9 cellular contexts compared by ENCODE assay signal in the genomic region with DNA sequence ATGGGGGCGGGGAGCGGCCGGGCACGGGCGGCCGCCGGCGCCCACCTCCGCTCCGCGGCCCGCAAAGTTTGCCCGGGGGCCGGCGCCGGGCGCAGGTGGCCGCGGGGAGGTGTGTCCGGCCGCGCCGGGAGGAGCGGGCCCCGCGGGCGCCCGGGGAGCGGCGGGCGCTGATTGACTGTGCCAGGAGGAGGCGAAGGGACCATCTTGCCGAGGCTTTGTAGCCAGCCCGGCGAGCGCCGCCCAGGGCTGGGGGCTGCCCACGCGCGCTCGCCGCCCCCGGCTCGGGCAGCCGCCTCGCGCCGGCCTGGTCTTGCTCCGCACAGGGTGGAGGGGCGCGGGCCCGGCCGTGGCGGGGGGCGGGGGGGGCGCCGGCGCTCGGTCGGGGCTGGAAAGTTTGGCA. TPM values are rescaled to one million over a fixed set of nuclear protein-coding genes. Genes with fewer than 3 reads are reported as not detected.
DNase-seq lines count a peak whose midpoint lies in the region; ATAC-seq and TF ChIP-seq lines count a peak whose summit lies in the region.
"Had no signal": no experiment of that assay in that cellular context is flagged by ENCODE, and none has a peak within 500 bp of the region (broad histone marks: within the 10 kb centered on the region; RNA-seq: fewer than 3 reads in every experiment).

No MANE protein-coding gene starts in this region.

- CTCF ChIA-PET in SK-N-SH (lab: Yijun Ruan, JAX), result interaction anchor here (0.9 to 2.3 kb wide), 3 partner anchors 107 to 253 kb away, joined by 3 to 20 read pairs (median 3); no protein-coding TSS in a partner anchor
- CTCF ChIA-PET in CD4-positive, alpha-beta T cell (lab: Charles Lee), result no interaction called here

- no peaks in the 10 kb centered on the region for H3F3A ChIP-seq in SK-N-SH (replicated peaks; ENCODE audit: insufficient read depth)

- no peak overlapping the region for H3K27ac Mint-ChIP-seq in CD4-positive, alpha-beta T cell
- no peak overlapping the region for H3K27ac Mint-ChIP-seq in activated T-helper 17 cell treated with anti-CD3 and anti-CD28 coated beads, Interleukin-2, amount 50 U/mL, for 72 hours
- H3K27ac Mint-ChIP-seq in chondrocyte (ENCODE audit: unreplicated experiment), result no peak overlapping the region
- H3K27ac Mint-ChIP-seq: activated naive CD4-positive, alpha-beta T cell treated with anti-CD3 and anti-CD28 coated beads, Interleukin-2, amount 10 ng/mL, durations not matched to agents 7 days and 5 days had no signal

- DNase-seq in SK-N-SH (peak; percentile 78), SJSA1 (ENCODE audit: low read depth in 1 of 2, low spot score in 2 of 2) (no peak), testis (no peak), chondrocyte (ENCODE audit: low spot score) (no peak)
- DNase-seq in CD4-positive, alpha-beta T cell, result no peak

- H3K27me3 Mint-ChIP-seq in CD4-positive, alpha-beta T cell, result peaks cover 79% of the 10 kb centered on the region
- H3K27me3 Mint-ChIP-seq in activated T-helper 17 cell treated with anti-CD3 and anti-CD28 coated beads, Interleukin-2, amount 50 U/mL, for 72 hours, result peaks cover 54% of the 10 kb centered on the region
- no peaks in the 10 kb centered on the region for H3K27me3 Mint-ChIP-seq in chondrocyte (ENCODE audit: low read depth)

- no peaks in the 10 kb centered on the region for H3K36me3 Mint-ChIP-seq in CD4-positive, alpha-beta T cell (ENCODE audit: low read depth)
- H3K36me3 Mint-ChIP-seq in activated T-helper 17 cell treated with anti-CD3 and anti-CD28 coated beads, Interleukin-2, amount 50 U/mL, for 72 hours (ENCODE audit: low read depth), result no peaks in the 10 kb centered on the region
- H3K36me3 Mint-ChIP-seq in chondrocyte (ENCODE audit: low read depth), result peaks cover 3% of the 10 kb centered on the region
- H3K36me3 Mint-ChIP-seq: activated naive CD4-positive, alpha-beta T cell treated with anti-CD3 and anti-CD28 coated beads, Interleukin-2, amount 10 ng/mL, durations not matched to agents 7 days and 5 days had no signal

- no peak for TF ChIP-seq RAD21 in SK-N-SH (IDR thresholded peaks at IDR 0.05; ENCODE audit: low read length)

- peaks cover 0 to 30% of the 10 kb centered on the region in 2 experiments; a peak in 1 of 4 replicates for H3K4me1 ChIP-seq in SK-N-SH (ENCODE audit: control insufficient read depth in 1 of 2, insufficient read depth in 2 of 2, low read depth in 1 of 2, low read length in 1 of 2)
- H3K4me1 ChIP-seq in SJSA1 (replicated peaks), result peaks cover 9% of the 10 kb centered on the region
- peaks cover 7% of the 10 kb centered on the region for H3K4me1 ChIP-seq in testis

- H3K79me2 ChIP-seq in SK-N-SH (ENCODE audit: insufficient read depth), result peaks cover 47% of the 10 kb centered on the region

- H3K9me2 ChIP-seq in SK-N-SH, result no peaks in the 10 kb centered on the region

- TF ChIP-seq CTCF in SK-N-SH (IDR thresholded peaks at IDR 0.05), result no peak
- no peak for TF ChIP-seq CTCF in testis (IDR thresholded peaks at IDR 0.05)
- TF ChIP-seq CTCF in CD4-positive, alpha-beta T cell (IDR thresholded peaks at IDR 0.05), result no peak
- TF ChIP-seq CTCF in chondrocyte (IDR thresholded peaks at IDR 0.05), result no peak

- H3K27me3 ChIP-seq in SK-N-SH (ENCODE audit: insufficient read depth), result no peaks in the 10 kb centered on the region
- peaks cover 20% of the 10 kb centered on the region for H3K27me3 ChIP-seq in SJSA1 (replicated peaks)
- no peaks in the 10 kb centered on the region for H3K27me3 ChIP-seq in testis
- H3K27me3 ChIP-seq in CD4-positive, alpha-beta T cell (ENCODE audit: control insufficient read depth, insufficient read depth, low read length), result peaks cover 55% of the 10 kb centered on the region

- H3K4me3 Mint-ChIP-seq in CD4-positive, alpha-beta T cell, result no peak overlapping the region
- H3K4me3 Mint-ChIP-seq in activated T-helper 17 cell treated with anti-CD3 and anti-CD28 coated beads, Interleukin-2, amount 50 U/mL, for 72 hours, result no peak overlapping the region
- no peak overlapping the region for H3K4me3 Mint-ChIP-seq in chondrocyte (ENCODE audit: unreplicated experiment)
- H3K4me3 Mint-ChIP-seq: activated naive CD4-positive, alpha-beta T cell treated with anti-CD3 and anti-CD28 coated beads, Interleukin-2, amount 10 ng/mL, durations not matched to agents 7 days and 5 days had no signal

- peak overlapping the region; percentile 69 to 73 for H3K4me3 ChIP-seq in SK-N-SH (ENCODE audit: low read depth in 2 of 2, low read length in 1 of 2)
- peak overlapping the region; percentile 38 for H3K4me3 ChIP-seq in SJSA1
- H3K4me3 ChIP-seq in iPS-18c (ENCODE audit: insufficient read depth, low read depth, low read length), result peak overlapping the region; percentile 49; the same call in 1 of the 2 replicates
- H3K4me3 ChIP-seq in testis, result peak overlapping the region; percentile 47 to 49

- H3K4me1 Mint-ChIP-seq in CD4-positive, alpha-beta T cell (ENCODE audit: low read depth), result no peaks in the 10 kb centered on the region
- peaks cover 6% of the 10 kb centered on the region for H3K4me1 Mint-ChIP-seq in activated T-helper 17 cell treated with anti-CD3 and anti-CD28 coated beads, Interleukin-2, amount 50 U/mL, for 72 hours
- H3K4me1 Mint-ChIP-seq in chondrocyte (ENCODE audit: low read depth), result peaks cover 31% of the 10 kb centered on the region

- POLR2A ChIA-PET in SK-N-SH (lab: Yijun Ruan, JAX), result no interaction called here
- POLR2A ChIA-PET in CD4-positive, alpha-beta T cell (lab: Charles Lee), result no interaction called here

- peak overlapping the region in 1 of 2 experiments; percentile 91; a peak in 2 of 4 replicates for H3K27ac ChIP-seq in SK-N-SH (ENCODE audit: low read depth in 2 of 2, low read length in 1 of 2)
- no peak overlapping the region for H3K27ac ChIP-seq in SJSA1
- H3K27ac ChIP-seq in testis, result no peak overlapping the region
- no peak overlapping the region for H3K27ac ChIP-seq in CD4-positive, alpha-beta T cell (ENCODE audit: low read depth, low read length)

- H3K9ac ChIP-seq in SK-N-SH, result peak overlapping the region; percentile 67; the same call in 1 of the 2 replicates

- TF ChIP-seq EP300 in SK-N-SH (IDR thresholded peaks at IDR 0.05; ENCODE audit: borderline replicate concordance in 1 of 2, low read depth in 1 of 2, low read length in 1 of 2), result no peak

- peaks cover 40% of the 10 kb centered on the region for H4K20me1 ChIP-seq in SK-N-SH (ENCODE audit: insufficient read depth)

- intact Hi-C loops in testis (cut with DNase I; ENCODE audit: low total_unique reads), result no loop called here
- intact Hi-C loops in CD4-positive, alpha-beta T cell (cut with DNase I, micrococcal nuclease), result no loop called here

- WGBS in SK-N-SH (ENCODE audit: low lambda C conversion rate), result no CpG with 5 or more reads among the region's 60 CpGs
- 1% methylated on average over 16 of the region's 60 CpGs; no CpG with 5 or more reads in 1 of the 2 donors for WGBS in testis, 2 donors

- H3K9me3 Mint-ChIP-seq in CD4-positive, alpha-beta T cell, result no peaks in the 10 kb centered on the region
- H3K9me3 Mint-ChIP-seq in activated T-helper 17 cell treated with anti-CD3 and anti-CD28 coated beads, Interleukin-2, amount 50 U/mL, for 72 hours, result no peaks in the 10 kb centered on the region
- no peaks in the 10 kb centered on the region for H3K9me3 Mint-ChIP-seq in chondrocyte (ENCODE audit: low read depth)
- H3K9me3 Mint-ChIP-seq: activated naive CD4-positive, alpha-beta T cell treated with anti-CD3 and anti-CD28 coated beads, Interleukin-2, amount 10 ng/mL, durations not matched to agents 7 days and 5 days had no signal

- peak overlapping the region; percentile 89; the same call in 1 of the 2 replicates for H3K4me2 ChIP-seq in SK-N-SH

- H3K36me3 ChIP-seq in SK-N-SH (replicated peaks in 1 of 2; ENCODE audit: control insufficient read depth in 1 of 2, insufficient read depth in 2 of 2, low read length in 1 of 2) (no peaks in the 10 kb centered on the region), SJSA1 (no peaks in the 10 kb centered on the region), testis (ENCODE audit: low read depth, missing control alignments) (no peaks in the 10 kb centered on the region)

- TF ChIP-seq POLR2A in testis (IDR thresholded peaks at IDR 0.05), result no peak

- no peak overlapping the region for H2AFZ ChIP-seq in SK-N-SH (ENCODE audit: low read depth)

- ATAC-seq in SK-N-SH treated with all-trans-retinoic acid at 6 μM for 48 hours, result no peak; the same call in 2 of the 3 replicates
- no peak for ATAC-seq in CD4-positive, alpha-beta T cell (ENCODE audit: poor library complexity)
- no peak for ATAC-seq in activated T-helper 17 cell treated with anti-CD3 and anti-CD28 coated beads, Interleukin-2, amount 50 U/mL, for 72 hours (replicated peaks)

- H3K9me3 ChIP-seq in SK-N-SH (no peaks in the 10 kb centered on the region), SJSA1 (replicated peaks) (no peaks in the 10 kb centered on the region), iPS-18c (ENCODE audit: control insufficient read depth, insufficient read depth, low read length) (no peaks in the 10 kb centered on the region), testis (no peaks in the 10 kb centered on the region)
- no peaks in the 10 kb centered on the region for H3K9me3 ChIP-seq in CD4-positive, alpha-beta T cell (ENCODE audit: control insufficient read depth, low read length)

TF ChIP-seq in SK-N-SH, 30 proteins besides CTCF, POLR2A, EP300 and RAD21 (continues in another document):
- TF ChIP-seq FOSL2 (IDR thresholded peaks at IDR 0.05; ENCODE audit: borderline replicate concordance, low read depth) (no peak), MXI1 (IDR thresholded peaks at IDR 0.05; ENCODE audit: low read depth, low read length) (no peak)

TF ChIP-seq in SK-N-SH treated with all-trans-retinoic acid at 6 μM for 48 hours, 23 proteins besides CTCF, POLR2A, EP300 and RAD21 (continues in another document):
- TF ChIP-seq ZNF8 (CRISPR knock-in tag; IDR thresholded peaks at IDR 0.05) (no peak), ZFP3 (CRISPR knock-in tag; IDR thresholded peaks at IDR 0.05) (no peak), ZNF70 (CRISPR knock-in tag; IDR thresholded peaks at IDR 0.05) (no peak)

RNA-seq across cellular contexts. Expression of a gene that starts 0.4 kb away (rescaled TPM):
- polyA plus RNA-seq in SK-N-SH (2012; rRNA removed), result 18.6 and 25.2 TPM in 2 replicates
- polyA plus RNA-seq in SK-N-SH (2012; cell fraction: cytosol; rRNA removed), result 9.1 and 15.3 TPM in 2 replicates
- polyA plus RNA-seq in SK-N-SH (2012; cell fraction: nucleus; rRNA removed), result 11.5 and 14.4 TPM in 2 replicates
- 3.6 and 4.3 TPM in 2 replicates for total RNA-seq in SJSA1 (2014; rRNA removed; shearing (Covaris generic))
- 1 to 10 TPM; 7.7 to 9.4 TPM for total RNA-seq in testis
- polyA plus RNA-seq in testis (ENCODE audit: insufficient read depth, low read depth, low replicate concordance), result 8.2 TPM
- under 1 TPM in 1 of 2 experiments, not detected in 1; 0.08 TPM for total RNA-seq in CD4-positive, alpha-beta T cell
- total RNA-seq in activated T-helper 17 cell treated with anti-CD3 and anti-CD28 coated beads, Interleukin-2, amount 50 U/mL, for 72 hours, result under 1 TPM in 1 of 2 donors, not detected in 1; 0.04 TPM
- total RNA-seq in chondrocyte, result 44.6 to 57.5 TPM (median 48.0 TPM) in 3 replicates

RNA-seq across cellular contexts. Expression of a gene that starts 58.0 kb away (rescaled TPM):
- polyA plus RNA-seq in SK-N-SH (2012; rRNA removed) (not detected in 2 replicates), testis (ENCODE audit: insufficient read depth, low read depth, low replicate concordance) (155 TPM)
- polyA plus RNA-seq in SK-N-SH (2012; cell fraction: cytosol; rRNA removed), result not detected in 2 replicates
- polyA plus RNA-seq in SK-N-SH (2012; cell fraction: nucleus; rRNA removed), result not detected in 2 replicates
- not detected in 2 replicates for total RNA-seq in SJSA1 (2014; rRNA removed; shearing (Covaris generic))
- total RNA-seq in testis (10 to 100 TPM; 16.8 to 66.0 TPM), chondrocyte (not detected in 3 replicates)
- not detected for total RNA-seq in CD4-positive, alpha-beta T cell
- not detected for total RNA-seq in activated T-helper 17 cell treated with anti-CD3 and anti-CD28 coated beads, Interleukin-2, amount 50 U/mL, for 72 hours

Comparison
In these comparisons a context has a peak if more than half of its experiments do, and no peak if none do; other contexts are left out.
1. RNA of a gene that starts 58.0 kb away (total RNA-seq): 16.8 to 66.0 TPM in testis; not detected in SJSA1, not detected in CD4-positive, alpha-beta T cell, not detected in activated T-helper 17 cell treated with anti-CD3 and anti-CD28 coated beads, Interleukin-2, amount 50 U/mL, for 72 hours and not detected in chondrocyte; every median in the first group is over 10 times any median in the second.
2. Peak in every context shown above with its lines, with median percentiles within 50 percentile points of each other: H3K4me3 ChIP-seq.